Comparison of ENCODE assay signal across 14 cellular contexts in the genomic region with DNA sequence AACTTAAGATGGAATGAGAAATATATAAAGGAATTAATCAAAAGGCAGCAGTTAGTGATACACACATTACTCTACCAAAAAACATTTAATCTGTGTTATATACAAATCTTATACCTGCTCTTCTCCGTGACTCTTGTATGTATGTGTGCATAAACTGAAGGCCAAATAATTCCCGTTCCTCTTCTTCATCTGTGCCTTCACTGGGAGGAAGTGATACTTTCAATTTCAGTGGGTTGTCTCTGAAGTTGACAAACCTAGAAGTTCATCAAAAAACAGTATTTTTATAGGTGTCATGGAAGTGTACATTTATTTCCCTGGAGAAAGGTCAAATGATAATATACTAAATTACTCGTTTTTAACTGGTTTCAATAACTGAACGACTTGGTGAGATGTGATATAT. TPM values are rescaled to one million over a fixed set of nuclear protein-coding genes. Genes with fewer than 3 reads are reported as not detected.
DNase-seq lines count a peak whose midpoint lies in the region; ATAC-seq and FAIRE-seq lines count a peak whose summit lies in the region.
"Had no signal": no experiment of that assay in that cellular context is flagged by ENCODE, and none has a peak within 500 bp of the region (broad histone marks: within the 10 kb centered on the region; RNA-seq: fewer than 3 reads in every experiment).

No MANE protein-coding gene starts in this region.

- peak overlapping the region in 1 of 8 donors; percentile 7 for H3K4me3 Mint-ChIP-seq in naive B cell
- H3K4me3 Mint-ChIP-seq: GM23338 had no signal

- peaks cover 9 to 19% of the 10 kb centered on the region in 2 donors for H3K36me3 Mint-ChIP-seq in naive B cell

- no peaks in the 10 kb centered on the region for H3K9me3 Mint-ChIP-seq in naive B cell
- H3K9me3 Mint-ChIP-seq: GM23338 had no signal

- DNase-seq in SKM-1 (lab: John Stamatoyannopoulos, UW; ENCODE audit: unreplicated experiment): peak; percentile 6
- no peak for DNase-seq in SKM-1 treated with dmso at 0.1 percent for 144 hours (lab: John Stamatoyannopoulos, UW; ENCODE audit: unreplicated experiment)
- peak; percentile 7 for DNase-seq in naive B cell
- no peak for DNase-seq in NCI-H345 treated with DMSO at 0.1 percent for 48 hours (lab: John Stamatoyannopoulos, UW; ENCODE audit: unreplicated experiment)
- no peak for DNase-seq in HTR-8/SVneo (ENCODE audit: insufficient read length, low spot score)
- no peak for DNase-seq in frontal cortex (ENCODE audit: low spot score in 2 of 2)
- DNase-seq: 8988T, activated T-cell treated with anti-CD3 and anti-CD28 coated beads for 4 hours, posterior cingulate gyrus, T-helper 2 cell, tibial artery had no signal

- peaks cover 7 to 9% (median 8%) of the 10 kb centered on the region in 3 donors for H3K4me1 Mint-ChIP-seq in naive B cell

- H3K27ac Mint-ChIP-seq in naive B cell: peak overlapping the region in 4 of 6 donors; percentile 1 to 41 (median 8)
- H3K27ac Mint-ChIP-seq: GM23338 had no signal

- FAIRE-seq in HTR-8/SVneo (lab: Jason Lieb, UNC): no peak
- FAIRE-seq in frontal cortex (lab: Jason Lieb, UNC): no peak

- no peaks in the 10 kb centered on the region for H3K27me3 Mint-ChIP-seq in naive B cell

- ATAC-seq in GM21529 (IDR thresholded peaks at IDR 0.05; ENCODE audit: unreplicated experiment): peak; percentile 96
- peak; percentile 46 for ATAC-seq in HG03558 (IDR thresholded peaks at IDR 0.05; ENCODE audit: extremely low read depth, unreplicated experiment)
- ATAC-seq in naive B cell (ENCODE audit: low read depth in 2 of 2): peak; percentile 69 to 82
- ATAC-seq: GM23338 had no signal

RNA-seq across cellular contexts. Expression of a gene that starts 19.3 kb away (rescaled TPM):
- polyA plus RNA-seq in naive B cell (ENCODE audit: low read depth in 6 of 6): 10 to 100 TPM in 5 of 6 donors, 1 to 10 TPM in 1; 4.1 to 17.8 (median 13.4) TPM
- total RNA-seq in frontal cortex: 24.9 TPM

RNA-seq across cellular contexts. Expression of a gene that starts 19.5 kb away (rescaled TPM):
- 1 to 10 TPM; 2.4 to 4.0 (median 3.0) TPM for polyA plus RNA-seq in naive B cell (ENCODE audit: low read depth in 6 of 6)
- 4.5 TPM for total RNA-seq in frontal cortex

RNA-seq across cellular contexts. Expression of a gene that starts 25.8 kb away (rescaled TPM):
- polyA plus RNA-seq in naive B cell (ENCODE audit: low read depth in 6 of 6): under 1 TPM in 1 of 6 donors, not detected in 5; 0.69 TPM
- 9.0 TPM for total RNA-seq in frontal cortex

Comparison
In these comparisons a context has a peak if more than half of its experiments do, and no peak if none do; other contexts are left out.
1. DNase-seq: peak in SKM-1 (single experiment) and naive B cell (single experiment); none in SKM-1 treated with dmso at 0.1 percent for 144 hours (single experiment), NCI-H345 treated with DMSO at 0.1 percent for 48 hours (single experiment), HTR-8/SVneo (single experiment) and frontal cortex (0 of 2).
2. ATAC-seq: peak in every context shown above with its lines; median percentile 96 in GM21529; 76 in naive B cell; 46 in HG03558.